In genomic region chr14:93906341-93907329, GRCh38 we compare ENCODE assay signal across 8 cellular contexts. TPM values are rescaled to one million over a fixed set of nuclear protein-coding genes. Genes with fewer than 3 reads are reported as not detected.
DNase-seq lines count a peak whose midpoint lies in the region; ATAC-seq, FAIRE-seq and TF ChIP-seq lines count a peak whose summit lies in the region.

No MANE protein-coding gene starts in this region.

- TF ChIP-seq POLR2A in endothelial cell of umbilical vein (IDR thresholded peaks at IDR 0.05; ENCODE audit: low read depth, low read length) = no peak
- TF ChIP-seq POLR2A in thyroid gland (IDR thresholded peaks at IDR 0.05) = no peak

- H3K9ac ChIP-seq in endothelial cell of umbilical vein (replicated peaks; ENCODE audit: extremely low read depth, insufficient read depth, low read length) = no peak overlapping the region

- no TSS peak for BruUV-seq in endothelial cell of umbilical vein (replicated peaks; lab: Mats Ljungman, UMichigan)

- no peak overlapping the region for H3K4me2 ChIP-seq in endothelial cell of umbilical vein (ENCODE audit: insufficient read depth, low read length)

- FAIRE-seq in endothelial cell of umbilical vein (lab: Jason Lieb, UNC) = peak; percentile 82

- no peaks in the 10 kb centered on the region for H3K4me1 ChIP-seq in endothelial cell of umbilical vein (ENCODE audit: control insufficient read depth, extremely low read depth, insufficient read depth, low read length)
- no peaks in the 10 kb centered on the region for H3K4me1 ChIP-seq in thyroid gland

- H3K9me3 Mint-ChIP-seq in naive B cell = peaks cover 0 to 4% (median 0%) of the 10 kb centered on the region in 7 donors

- no peak overlapping the region for H3K4me3 ChIP-seq in endothelial cell of umbilical vein (replicated peaks in 1 of 3; ENCODE audit: insufficient read depth in 1 of 3, low read depth in 1 of 3, low read length in 3 of 3)
- H3K4me3 ChIP-seq in thyroid gland (replicated peaks in 1 of 3) = no peak overlapping the region

- no peaks in the 10 kb centered on the region for H3K36me3 Mint-ChIP-seq in naive B cell

- TF ChIP-seq CTCF in GM10248 (IDR thresholded peaks at IDR 0.05; ENCODE audit: control extremely low read depth, extremely low read depth, low read depth, missing control alignments) = peak; percentile 81
- TF ChIP-seq CTCF in endothelial cell of umbilical vein (IDR thresholded peaks at IDR 0.05; ENCODE audit: extremely low read depth in 1 of 2, insufficient read depth in 1 of 2, low read depth in 1 of 2, low read length in 2 of 2) = peak; percentile 50 to 60
- peak; percentile 27 to 75 (median 50) for TF ChIP-seq CTCF in thyroid gland (IDR thresholded peaks at IDR 0.05)

- H2AFZ ChIP-seq in endothelial cell of umbilical vein (ENCODE audit: low read depth, low read length) = no peak overlapping the region

- no peak overlapping the region for H3K27ac Mint-ChIP-seq in naive B cell

- H3K4me1 Mint-ChIP-seq in naive B cell = peaks cover 0 to 5% (median 2%) of the 10 kb centered on the region in 3 donors

- no peaks in the 10 kb centered on the region for H3K79me2 ChIP-seq in endothelial cell of umbilical vein (ENCODE audit: control insufficient read depth, insufficient read depth, low read length)

- H4K20me1 ChIP-seq in endothelial cell of umbilical vein (replicated peaks; ENCODE audit: control insufficient read depth, extremely low read depth, insufficient read depth, low read length) = no peaks in the 10 kb centered on the region

- H3K36me3 ChIP-seq in endothelial cell of umbilical vein (ENCODE audit: control insufficient read depth in 2 of 2, extremely low read depth in 1 of 2, insufficient read depth in 2 of 2, low read length in 2 of 2) = no peaks in the 10 kb centered on the region
- no peaks in the 10 kb centered on the region for H3K36me3 ChIP-seq in thyroid gland

- CTCF ChIA-PET in GM10248 (lab: Yijun Ruan, JAX) (interaction anchor here (0.7 to 5.9 kb wide), 12 partner anchors 8 to 251 kb away, joined by 3 to 42 read pairs (median 4); no protein-coding TSS in a partner anchor), endothelial cell of umbilical vein (lab: Charles Lee) (interaction anchor here (0.5 to 1.0 kb wide), 2 partner anchors 11 to 79 kb away, joined by 3 read pairs; no protein-coding TSS in a partner anchor)

- DNase-seq in GM10248 (ENCODE audit: extremely low spot score) (peak; percentile 86), NCI-H510A treated with DMSO at 0.1 percent for 48 hours (lab: John Stamatoyannopoulos, UW) (peak; percentile 61), endothelial cell of umbilical vein (ENCODE audit: low read depth, low spot score) (no peak), naive B cell (peak; percentile 5), thyroid gland (peak; percentile 63 to 76), C1 segment of cervical spinal cord (lab: John Stamatoyannopoulos, UW) (no peak)
- peak; percentile 53 to 67 for DNase-seq in activated CD4-positive, alpha-beta T cell treated with anti-CD3 and anti-CD28 coated beads, Interleukin-2, amount 50 U/mL, for 48 hours

- H3K9me1 ChIP-seq in endothelial cell of umbilical vein (replicated peaks; ENCODE audit: control insufficient read depth, extremely low read depth, insufficient read depth, low read length) = no peaks in the 10 kb centered on the region

- POLR2A ChIA-PET in GM10248 (lab: Yijun Ruan, JAX) = no interaction called here
- POLR2A ChIA-PET in endothelial cell of umbilical vein (lab: Charles Lee) = no interaction called here

- H3K27me3 Mint-ChIP-seq in naive B cell = peaks cover 20 to 65% (median 48%) of the 10 kb centered on the region in 3 donors

- H3K9me3 ChIP-seq in endothelial cell of umbilical vein (replicated peaks; ENCODE audit: control insufficient read depth, insufficient read depth, low read length) = no peaks in the 10 kb centered on the region
- no peaks in the 10 kb centered on the region for H3K9me3 ChIP-seq in thyroid gland

- no peak overlapping the region for H3K4me3 Mint-ChIP-seq in naive B cell

- WGBS in thyroid gland, 2 donors = 51 to 55% methylated on average over 15 of the region's 15 CpGs

- dilution Hi-C loops in endothelial cell of umbilical vein (cut with MboI; ENCODE audit: extremely low pct_ligation_motif_present, low sequenced_read_pairs) = no loop called here

- no peak overlapping the region for H3K27ac ChIP-seq in endothelial cell of umbilical vein (ENCODE audit: insufficient read depth, low read depth, low read length)
- H3K27ac ChIP-seq in thyroid gland = no peak overlapping the region

- no peaks in the 10 kb centered on the region for H3K27me3 ChIP-seq in endothelial cell of umbilical vein (ENCODE audit: control insufficient read depth in 2 of 2, insufficient read depth in 2 of 2, low read length in 2 of 2)
- no peaks in the 10 kb centered on the region for H3K27me3 ChIP-seq in thyroid gland

- intact Hi-C loops in endothelial cell of umbilical vein (cut with micrococcal nuclease) = loop anchor here (1.0 kb wide), 1 partner anchor 251 kb away; no protein-coding TSS in a partner anchor
- intact Hi-C loops in thyroid gland (cut with DNase I) = loop anchor here (5.0 kb wide), 1 partner anchor 254 kb away; no protein-coding TSS in a partner anchor

- ATAC-seq in HG02885 (IDR thresholded peaks at IDR 0.05; ENCODE audit: poor library complexity, unreplicated experiment) (peak; percentile 61), naive B cell (ENCODE audit: low read depth in 2 of 2) (no peak)

TF ChIP-seq in endothelial cell of umbilical vein, 7 proteins besides CTCF, POLR2A, EP300 and RAD21:
- TF ChIP-seq POLR2AphosphoS5 (IDR thresholded peaks at IDR 0.05; ENCODE audit: insufficient read depth, low read depth, low read length) (no peak), MYC (IDR thresholded peaks at IDR 0.05; ENCODE audit: low read depth, low read length) (no peak), FOS (IDR thresholded peaks at IDR 0.05; ENCODE audit: borderline replicate concordance, insufficient read depth, low read length) (no peak), GATA2 (IDR thresholded peaks at IDR 0.05; ENCODE audit: insufficient read depth, insufficient read length, low read depth, low read length) (no peak), JUN (IDR thresholded peaks at IDR 0.05; ENCODE audit: borderline replicate concordance, insufficient read depth, insufficient read length, low read depth) (no peak), EZH2 (IDR thresholded peaks at IDR 0.05; ENCODE audit: borderline replicate concordance, low read depth, low read length, severe bottlenecking) (no peak)
- TF ChIP-seq, protein P1, sequence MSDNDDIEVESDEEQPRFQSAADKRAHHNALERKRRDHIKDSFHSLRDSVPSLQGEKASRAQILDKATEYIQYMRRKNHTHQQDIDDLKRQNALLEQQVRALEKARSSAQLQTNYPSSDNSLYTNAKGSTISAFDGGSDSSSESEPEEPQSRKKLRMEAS (IDR thresholded peaks at IDR 0.05; ENCODE audit: insufficient read depth, insufficient read length) = no peak

RNA-seq across cellular contexts. Expression of gene FAM181A, which starts 20.5 kb away (rescaled TPM):
- total RNA-seq in endothelial cell of umbilical vein = not detected in 2 replicates
- not detected in 2 replicates for polyA plus RNA-seq in endothelial cell of umbilical vein
- polyA plus RNA-seq in endothelial cell of umbilical vein (2011; cell fraction: cytosol; rRNA removed) = not detected in 2 replicates
- polyA plus RNA-seq in endothelial cell of umbilical vein (2011; cell fraction: nucleus; rRNA removed) = not detected in 2 replicates
- polyA plus RNA-seq in endothelial cell of umbilical vein (2012) = not detected in 2 replicates
- not detected in 2 replicates for polyA minus RNA-seq in endothelial cell of umbilical vein
- not detected for polyA minus RNA-seq in endothelial cell of umbilical vein (2011; cell fraction: cytosol; rRNA and poly(A)+ RNA removed)
- not detected in 2 replicates for polyA minus RNA-seq in endothelial cell of umbilical vein (2011; cell fraction: nucleus; rRNA and poly(A)+ RNA removed)
- polyA plus RNA-seq in naive B cell (ENCODE audit: low read depth in 6 of 6) = not detected
- total RNA-seq in thyroid gland = 1 to 10 TPM in 1 of 4 donors, under 1 TPM in 3; 0.40 to 3.6 (median 0.63) TPM

Comparison
In these comparisons a context has a peak if more than half of its experiments do, and no peak if none do; other contexts are left out.
1. DNase-seq: peak in GM10248 (single experiment), NCI-H510A treated with DMSO at 0.1 percent for 48 hours (single experiment), activated CD4-positive, alpha-beta T cell treated with anti-CD3 and anti-CD28 coated beads, Interleukin-2, amount 50 U/mL, for 48 hours (2 of 2), naive B cell (single experiment) and thyroid gland (2 of 2); none in endothelial cell of umbilical vein (single experiment) and C1 segment of cervical spinal cord (0 of 14).
2. Peak in every context shown above with its lines, with median percentiles within 50 percentile points of each other: CTCF ChIP-seq.